ENCODE assay signal across 1 cellular context in the genomic region with DNA sequence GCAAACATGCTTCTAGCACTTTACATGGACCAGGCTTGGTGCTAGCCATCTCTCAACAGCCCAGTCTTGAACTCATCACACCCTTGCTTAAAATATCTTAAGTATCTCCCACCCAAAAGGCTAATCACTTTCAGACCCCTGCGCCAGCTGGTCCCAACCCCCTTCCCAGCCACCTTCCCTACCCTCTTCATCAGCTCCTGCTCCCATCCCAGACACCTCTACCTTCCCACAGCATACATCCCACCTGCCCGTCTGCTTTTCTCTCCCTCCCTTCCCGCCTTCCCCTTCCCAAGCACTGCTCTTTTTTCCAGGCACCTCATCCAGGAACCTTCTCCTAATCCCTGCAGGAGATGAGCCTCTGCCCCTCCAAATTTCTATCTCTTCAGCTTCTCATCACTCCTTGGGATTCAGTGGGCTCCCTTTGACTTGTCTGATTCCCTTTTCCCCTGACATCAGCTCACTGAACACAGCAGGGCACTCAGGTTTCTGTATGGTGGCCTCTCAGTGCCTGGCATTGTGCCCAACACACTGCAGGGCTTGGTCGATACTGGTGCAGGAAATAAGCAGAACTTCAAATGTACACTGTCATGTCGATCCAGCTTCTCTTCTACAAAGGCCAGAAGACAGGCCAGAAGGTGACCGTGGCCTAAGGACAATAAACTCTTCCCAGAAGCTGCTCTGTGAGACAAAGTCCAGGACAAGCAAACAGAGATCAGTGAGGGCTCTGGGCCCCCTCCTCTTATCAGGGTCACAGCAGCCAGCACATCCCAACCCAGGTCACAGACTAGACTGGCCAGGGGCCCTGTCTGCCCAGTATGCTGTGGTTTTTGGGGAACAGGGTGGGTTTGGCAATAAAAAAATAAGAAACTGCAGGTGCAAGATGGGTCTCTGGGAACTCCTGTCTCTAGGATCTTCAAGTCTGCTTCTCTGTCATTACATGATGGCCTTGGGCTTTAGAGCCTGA.
TF ChIP-seq lines count a peak whose summit lies in the region.

No MANE protein-coding gene starts in this region.

TF ChIP-seq in HepG2, 621 proteins besides CTCF, POLR2A, EP300 and RAD21 (continued from another document):
- TF ChIP-seq, protein P1, sequence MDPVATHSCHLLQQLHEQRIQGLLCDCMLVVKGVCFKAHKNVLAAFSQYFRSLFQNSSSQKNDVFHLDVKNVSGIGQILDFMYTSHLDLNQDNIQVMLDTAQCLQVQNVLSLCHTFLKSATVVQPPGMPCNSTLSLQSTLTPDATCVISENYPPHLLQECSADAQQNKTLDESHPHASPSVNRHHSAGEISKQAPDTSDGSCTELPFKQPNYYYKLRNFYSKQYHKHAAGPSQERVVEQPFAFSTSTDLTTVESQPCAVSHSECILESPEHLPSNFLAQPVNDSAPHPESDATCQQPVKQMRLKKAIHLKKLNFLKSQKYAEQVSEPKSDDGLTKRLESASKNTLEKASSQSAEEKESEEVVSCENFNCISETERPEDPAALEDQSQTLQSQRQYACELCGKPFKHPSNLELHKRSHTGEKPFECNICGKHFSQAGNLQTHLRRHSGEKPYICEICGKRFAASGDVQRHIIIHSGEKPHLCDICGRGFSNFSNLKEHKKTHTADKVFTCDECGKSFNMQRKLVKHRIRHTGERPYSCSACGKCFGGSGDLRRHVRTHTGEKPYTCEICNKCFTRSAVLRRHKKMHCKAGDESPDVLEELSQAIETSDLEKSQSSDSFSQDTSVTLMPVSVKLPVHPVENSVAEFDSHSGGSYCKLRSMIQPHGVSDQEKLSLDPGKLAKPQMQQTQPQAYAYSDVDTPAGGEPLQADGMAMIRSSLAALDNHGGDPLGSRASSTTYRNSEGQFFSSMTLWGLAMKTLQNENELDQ (CRISPR knock-in tag; IDR thresholded peaks at IDR 0.05; ENCODE audit: borderline replicate concordance): no peak
- no peak for TF ChIP-seq NFRKB (IDR thresholded peaks at IDR 0.05)
- no peak for TF ChIP-seq ZIK1 (CRISPR knock-in tag; IDR thresholded peaks at IDR 0.05; ENCODE audit: borderline replicate concordance, low read depth)
- no peak; the same call in 1 of the 2 replicates for TF ChIP-seq ZNF761 (CRISPR knock-in tag; conservative IDR thresholded peaks at IDR 0.05)
- no peak for TF ChIP-seq ZNF484 (CRISPR knock-in tag; IDR thresholded peaks at IDR 0.05; ENCODE audit: borderline replicate concordance, low read depth)
- TF ChIP-seq ZNF44 (CRISPR knock-in tag; IDR thresholded peaks at IDR 0.05): no peak
- TF ChIP-seq, protein P2, sequence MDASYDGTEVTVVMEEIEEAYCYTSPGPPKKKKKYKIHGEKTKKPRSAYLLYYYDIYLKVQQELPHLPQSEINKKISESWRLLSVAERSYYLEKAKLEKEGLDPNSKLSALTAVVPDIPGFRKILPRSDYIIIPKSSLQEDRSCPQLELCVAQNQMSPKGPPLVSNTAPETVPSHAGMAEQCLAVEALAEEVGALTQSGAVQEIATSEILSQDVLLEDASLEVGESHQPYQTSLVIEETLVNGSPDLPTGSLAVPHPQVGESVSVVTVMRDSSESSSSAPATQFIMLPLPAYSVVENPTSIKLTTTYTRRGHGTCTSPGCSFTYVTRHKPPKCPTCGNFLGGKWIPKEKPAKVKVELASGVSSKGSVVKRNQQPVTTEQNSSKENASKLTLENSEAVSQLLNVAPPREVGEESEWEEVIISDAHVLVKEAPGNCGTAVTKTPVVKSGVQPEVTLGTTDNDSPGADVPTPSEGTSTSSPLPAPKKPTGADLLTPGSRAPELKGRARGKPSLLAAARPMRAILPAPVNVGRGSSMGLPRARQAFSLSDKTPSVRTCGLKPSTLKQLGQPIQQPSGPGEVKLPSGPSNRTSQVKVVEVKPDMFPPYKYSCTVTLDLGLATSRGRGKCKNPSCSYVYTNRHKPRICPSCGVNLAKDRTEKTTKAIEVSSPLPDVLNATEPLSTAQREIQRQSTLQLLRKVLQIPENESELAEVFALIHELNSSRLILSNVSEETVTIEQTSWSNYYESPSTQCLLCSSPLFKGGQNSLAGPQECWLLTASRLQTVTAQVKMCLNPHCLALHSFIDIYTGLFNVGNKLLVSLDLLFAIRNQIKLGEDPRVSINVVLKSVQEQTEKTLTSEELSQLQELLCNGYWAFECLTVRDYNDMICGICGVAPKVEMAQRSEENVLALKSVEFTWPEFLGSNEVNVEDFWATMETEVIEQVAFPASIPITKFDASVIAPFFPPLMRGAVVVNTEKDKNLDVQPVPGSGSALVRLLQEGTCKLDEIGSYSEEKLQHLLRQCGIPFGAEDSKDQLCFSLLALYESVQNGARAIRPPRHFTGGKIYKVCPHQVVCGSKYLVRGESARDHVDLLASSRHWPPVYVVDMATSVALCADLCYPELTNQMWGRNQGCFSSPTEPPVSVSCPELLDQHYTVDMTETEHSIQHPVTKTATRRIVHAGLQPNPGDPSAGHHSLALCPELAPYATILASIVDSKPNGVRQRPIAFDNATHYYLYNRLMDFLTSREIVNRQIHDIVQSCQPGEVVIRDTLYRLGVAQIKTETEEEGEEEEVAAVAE (CRISPR knock-in tag; IDR thresholded peaks at IDR 0.05; ENCODE audit: borderline replicate concordance): no peak
- no peak; the same call in 1 of the 2 replicates for TF ChIP-seq ZNF431 (CRISPR knock-in tag; IDR thresholded peaks at IDR 0.05; ENCODE audit: borderline replicate concordance, low read depth)
- peak; percentile 60; the same call in 1 of the 2 replicates for TF ChIP-seq HHEX (CRISPR knock-in tag; IDR thresholded peaks at IDR 0.05)
- TF ChIP-seq, protein P3, sequence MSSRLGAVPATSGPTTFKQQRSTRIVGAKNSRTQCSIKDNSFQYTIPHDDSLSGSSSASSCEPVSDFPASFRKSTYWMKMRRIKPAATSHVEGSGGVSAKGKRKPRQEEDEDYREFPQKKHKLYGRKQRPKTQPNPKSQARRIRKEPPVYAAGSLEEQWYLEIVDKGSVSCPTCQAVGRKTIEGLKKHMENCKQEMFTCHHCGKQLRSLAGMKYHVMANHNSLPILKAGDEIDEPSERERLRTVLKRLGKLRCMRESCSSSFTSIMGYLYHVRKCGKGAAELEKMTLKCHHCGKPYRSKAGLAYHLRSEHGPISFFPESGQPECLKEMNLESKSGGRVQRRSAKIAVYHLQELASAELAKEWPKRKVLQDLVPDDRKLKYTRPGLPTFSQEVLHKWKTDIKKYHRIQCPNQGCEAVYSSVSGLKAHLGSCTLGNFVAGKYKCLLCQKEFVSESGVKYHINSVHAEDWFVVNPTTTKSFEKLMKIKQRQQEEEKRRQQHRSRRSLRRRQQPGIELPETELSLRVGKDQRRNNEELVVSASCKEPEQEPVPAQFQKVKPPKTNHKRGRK (CRISPR knock-in tag; IDR thresholded peaks at IDR 0.05): no peak
- TF ChIP-seq, protein P4, sequence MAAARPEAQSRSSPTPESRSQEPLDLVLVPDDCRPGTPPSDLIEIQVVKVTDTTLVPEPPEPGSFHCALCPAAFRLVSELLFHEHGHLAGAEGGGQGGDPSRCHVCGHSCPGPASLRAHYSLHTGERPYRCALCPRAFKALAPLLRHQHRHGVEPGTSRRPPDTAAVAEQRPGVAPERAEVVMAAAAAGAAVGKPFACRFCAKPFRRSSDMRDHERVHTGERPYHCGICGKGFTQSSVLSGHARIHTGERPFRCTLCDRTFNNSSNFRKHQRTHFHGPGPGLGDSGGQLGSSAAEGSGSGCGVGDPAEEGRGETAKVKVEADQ (CRISPR knock-in tag; IDR thresholded peaks at IDR 0.05; ENCODE audit: borderline replicate concordance): peak; percentile 71; the same call in 1 of the 2 replicates
- TF ChIP-seq ZNF251 (CRISPR knock-in tag; IDR thresholded peaks at IDR 0.05): no peak
- no peak for TF ChIP-seq ZNF768 (CRISPR knock-in tag; IDR thresholded peaks at IDR 0.05)
- TF ChIP-seq, protein P5, sequence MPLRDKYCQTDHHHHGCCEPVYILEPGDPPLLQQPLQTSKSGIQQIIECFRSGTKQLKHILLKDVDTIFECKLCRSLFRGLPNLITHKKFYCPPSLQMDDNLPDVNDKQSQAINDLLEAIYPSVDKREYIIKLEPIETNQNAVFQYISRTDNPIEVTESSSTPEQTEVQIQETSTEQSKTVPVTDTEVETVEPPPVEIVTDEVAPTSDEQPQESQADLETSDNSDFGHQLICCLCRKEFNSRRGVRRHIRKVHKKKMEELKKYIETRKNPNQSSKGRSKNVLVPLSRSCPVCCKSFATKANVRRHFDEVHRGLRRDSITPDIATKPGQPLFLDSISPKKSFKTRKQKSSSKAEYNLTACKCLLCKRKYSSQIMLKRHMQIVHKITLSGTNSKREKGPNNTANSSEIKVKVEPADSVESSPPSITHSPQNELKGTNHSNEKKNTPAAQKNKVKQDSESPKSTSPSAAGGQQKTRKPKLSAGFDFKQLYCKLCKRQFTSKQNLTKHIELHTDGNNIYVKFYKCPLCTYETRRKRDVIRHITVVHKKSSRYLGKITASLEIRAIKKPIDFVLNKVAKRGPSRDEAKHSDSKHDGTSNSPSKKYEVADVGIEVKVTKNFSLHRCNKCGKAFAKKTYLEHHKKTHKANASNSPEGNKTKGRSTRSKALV (CRISPR knock-in tag; IDR thresholded peaks at IDR 0.05): 0 out of 2 replicates have a peak, but pooled peaks have one; percentile 43
- no peak for TF ChIP-seq WIZ (CRISPR knock-in tag; IDR thresholded peaks at IDR 0.05)
- TF ChIP-seq TAF1 (CRISPR knock-in tag; IDR thresholded peaks at IDR 0.05): no peak
- peak; percentile 31; the same call in 1 of the 2 replicates for TF ChIP-seq POLR2AphosphoS5 (IDR thresholded peaks at IDR 0.05; ENCODE audit: low read depth, low read length)
- TF ChIP-seq IRF2 (CRISPR knock-in tag; IDR thresholded peaks at IDR 0.05): peak; percentile 59; the same call in 1 of the 2 replicates
- TF ChIP-seq, protein P6, sequence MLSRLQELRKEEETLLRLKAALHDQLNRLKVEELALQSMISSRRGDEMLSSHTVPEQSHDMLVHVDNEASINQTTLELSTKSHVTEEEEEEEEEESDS (CRISPR knock-in tag; IDR thresholded peaks at IDR 0.05; ENCODE audit: borderline replicate concordance): no peak
- TF ChIP-seq IKZF1 (IDR thresholded peaks at IDR 0.05): no peak
- 0 out of 2 replicates have a peak, but pooled peaks have one; percentile 9 for TF ChIP-seq ZBTB8A (CRISPR knock-in tag; IDR thresholded peaks at IDR 0.05; ENCODE audit: borderline replicate concordance, low read depth)
- no peak for TF ChIP-seq ZFP62 (CRISPR knock-in tag; IDR thresholded peaks at IDR 0.05)
- TF ChIP-seq, protein P7, sequence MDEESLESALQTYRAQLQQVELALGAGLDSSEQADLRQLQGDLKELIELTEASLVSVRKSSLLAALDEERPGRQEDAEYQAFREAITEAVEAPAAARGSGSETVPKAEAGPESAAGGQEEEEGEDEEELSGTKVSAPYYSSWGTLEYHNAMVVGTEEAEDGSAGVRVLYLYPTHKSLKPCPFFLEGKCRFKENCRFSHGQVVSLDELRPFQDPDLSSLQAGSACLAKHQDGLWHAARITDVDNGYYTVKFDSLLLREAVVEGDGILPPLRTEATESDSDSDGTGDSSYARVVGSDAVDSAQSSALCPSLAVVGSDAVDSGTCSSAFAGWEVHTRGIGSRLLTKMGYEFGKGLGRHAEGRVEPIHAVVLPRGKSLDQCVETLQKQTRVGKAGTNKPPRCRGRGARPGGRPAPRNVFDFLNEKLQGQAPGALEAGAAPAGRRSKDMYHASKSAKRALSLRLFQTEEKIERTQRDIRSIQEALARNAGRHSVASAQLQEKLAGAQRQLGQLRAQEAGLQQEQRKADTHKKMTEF (CRISPR knock-in tag; IDR thresholded peaks at IDR 0.05): peak; percentile 90
- no peak for TF ChIP-seq KDM5B (CRISPR knock-in tag; IDR thresholded peaks at IDR 0.05; ENCODE audit: borderline replicate concordance)
- TF ChIP-seq KLF11 (CRISPR knock-in tag; IDR thresholded peaks at IDR 0.05): no peak
- no peak for TF ChIP-seq GFI1 (CRISPR knock-in tag; IDR thresholded peaks at IDR 0.05; ENCODE audit: borderline replicate concordance)
- TF ChIP-seq CBX1 (IDR thresholded peaks at IDR 0.05; ENCODE audit: low read depth): no peak
- TF ChIP-seq, protein P8, sequence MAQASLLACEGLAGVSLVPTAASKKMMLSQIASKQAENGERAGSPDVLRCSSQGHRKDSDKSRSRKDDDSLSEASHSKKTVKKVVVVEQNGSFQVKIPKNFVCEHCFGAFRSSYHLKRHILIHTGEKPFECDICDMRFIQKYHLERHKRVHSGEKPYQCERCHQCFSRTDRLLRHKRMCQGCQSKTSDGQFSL (CRISPR knock-in tag; IDR thresholded peaks at IDR 0.05): no peak
- TF ChIP-seq, protein P9, sequence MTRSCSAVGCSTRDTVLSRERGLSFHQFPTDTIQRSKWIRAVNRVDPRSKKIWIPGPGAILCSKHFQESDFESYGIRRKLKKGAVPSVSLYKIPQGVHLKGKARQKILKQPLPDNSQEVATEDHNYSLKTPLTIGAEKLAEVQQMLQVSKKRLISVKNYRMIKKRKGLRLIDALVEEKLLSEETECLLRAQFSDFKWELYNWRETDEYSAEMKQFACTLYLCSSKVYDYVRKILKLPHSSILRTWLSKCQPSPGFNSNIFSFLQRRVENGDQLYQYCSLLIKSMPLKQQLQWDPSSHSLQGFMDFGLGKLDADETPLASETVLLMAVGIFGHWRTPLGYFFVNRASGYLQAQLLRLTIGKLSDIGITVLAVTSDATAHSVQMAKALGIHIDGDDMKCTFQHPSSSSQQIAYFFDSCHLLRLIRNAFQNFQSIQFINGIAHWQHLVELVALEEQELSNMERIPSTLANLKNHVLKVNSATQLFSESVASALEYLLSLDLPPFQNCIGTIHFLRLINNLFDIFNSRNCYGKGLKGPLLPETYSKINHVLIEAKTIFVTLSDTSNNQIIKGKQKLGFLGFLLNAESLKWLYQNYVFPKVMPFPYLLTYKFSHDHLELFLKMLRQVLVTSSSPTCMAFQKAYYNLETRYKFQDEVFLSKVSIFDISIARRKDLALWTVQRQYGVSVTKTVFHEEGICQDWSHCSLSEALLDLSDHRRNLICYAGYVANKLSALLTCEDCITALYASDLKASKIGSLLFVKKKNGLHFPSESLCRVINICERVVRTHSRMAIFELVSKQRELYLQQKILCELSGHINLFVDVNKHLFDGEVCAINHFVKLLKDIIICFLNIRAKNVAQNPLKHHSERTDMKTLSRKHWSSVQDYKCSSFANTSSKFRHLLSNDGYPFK (CRISPR knock-in tag; IDR thresholded peaks at IDR 0.05; ENCODE audit: borderline replicate concordance): no peak; the same call in 1 of the 2 replicates
- TF ChIP-seq, protein P10, sequence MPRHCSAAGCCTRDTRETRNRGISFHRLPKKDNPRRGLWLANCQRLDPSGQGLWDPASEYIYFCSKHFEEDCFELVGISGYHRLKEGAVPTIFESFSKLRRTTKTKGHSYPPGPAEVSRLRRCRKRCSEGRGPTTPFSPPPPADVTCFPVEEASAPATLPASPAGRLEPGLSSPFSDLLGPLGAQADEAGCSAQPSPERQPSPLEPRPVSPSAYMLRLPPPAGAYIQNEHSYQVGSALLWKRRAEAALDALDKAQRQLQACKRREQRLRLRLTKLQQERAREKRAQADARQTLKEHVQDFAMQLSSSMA (CRISPR knock-in tag; IDR thresholded peaks at IDR 0.05): no peak
- TF ChIP-seq MBD4 (IDR thresholded peaks at IDR 0.05; ENCODE audit: borderline replicate concordance, low read length): no peak
- peak; percentile 95 for TF ChIP-seq FOXO1 (CRISPR knock-in tag; IDR thresholded peaks at IDR 0.05)
- no peak for TF ChIP-seq MTF1 (CRISPR knock-in tag; IDR thresholded peaks at IDR 0.05)
- TF ChIP-seq EED (CRISPR knock-in tag; IDR thresholded peaks at IDR 0.05): no peak
- no peak for TF ChIP-seq ZNF138 (CRISPR knock-in tag; IDR thresholded peaks at IDR 0.05; ENCODE audit: low read depth)
- TF ChIP-seq DNMT1 (CRISPR knock-in tag; IDR thresholded peaks at IDR 0.05): no peak
- TF ChIP-seq NFATC3 (CRISPR knock-in tag; IDR thresholded peaks at IDR 0.05): no peak
- no peak for TF ChIP-seq ZSCAN30 (CRISPR knock-in tag; IDR thresholded peaks at IDR 0.05)
- no peak for TF ChIP-seq SRSF9 (IDR thresholded peaks at IDR 0.05; ENCODE audit: borderline replicate concordance, insufficient read depth, low read depth, low read length, poor library complexity, severe bottlenecking)
- peak; percentile 82 for TF ChIP-seq MEF2D (CRISPR knock-in tag; IDR thresholded peaks at IDR 0.05)
- TF ChIP-seq NR2F6 (IDR thresholded peaks at IDR 0.05): peak; percentile 94
- peak; percentile 98 for TF ChIP-seq NR2F6 (CRISPR knock-in tag; IDR thresholded peaks at IDR 0.05)
- peak; percentile 90 for TF ChIP-seq ZNF614 (CRISPR knock-in tag; IDR thresholded peaks at IDR 0.05; ENCODE audit: borderline replicate concordance)
- 0 out of 2 replicates have a peak, but pooled peaks have one; percentile 41 for TF ChIP-seq ZFP90 (CRISPR knock-in tag; IDR thresholded peaks at IDR 0.05; ENCODE audit: borderline replicate concordance)
